16 cellular contexts compared by ENCODE assay signal in the genomic region with DNA sequence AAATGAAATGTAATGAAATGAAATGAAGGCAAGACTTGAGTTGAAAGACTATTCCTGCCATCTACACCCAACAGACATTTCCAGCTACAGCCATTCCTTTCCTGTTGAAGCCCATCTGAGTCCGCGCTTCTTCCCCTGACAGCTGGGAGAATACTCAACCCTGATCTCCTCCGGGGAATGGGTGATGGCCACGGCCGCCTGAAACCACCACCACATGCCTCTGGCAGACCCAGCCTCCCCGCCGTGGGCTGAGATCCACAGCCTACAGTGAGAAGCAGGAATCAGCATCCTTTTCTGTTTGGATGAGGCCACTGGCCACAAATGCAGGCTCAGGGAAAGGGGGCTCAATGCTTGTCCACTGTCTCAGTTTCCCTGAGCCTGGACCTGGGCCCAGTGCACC.
DNase-seq lines count a peak whose midpoint lies in the region; ATAC-seq and TF ChIP-seq lines count a peak whose summit lies in the region.
"Had no signal": no experiment of that assay in that cellular context is flagged by ENCODE, and none has a peak within 500 bp of the region (broad histone marks: within the 10 kb centered on the region; RNA-seq: fewer than 3 reads in every experiment).

No MANE protein-coding gene starts in this region.

- no peaks in the 10 kb centered on the region for H3K27me3 ChIP-seq in ectodermal cell (ENCODE audit: control insufficient read depth, insufficient read depth, low read length, poor library complexity, severe bottlenecking)
- no peaks in the 10 kb centered on the region for H3K27me3 ChIP-seq in neural progenitor cell
- H3K27me3 ChIP-seq in stomach: no peaks in the 10 kb centered on the region
- H3K27me3 ChIP-seq in uterus: no peaks in the 10 kb centered on the region

- peaks cover 2% of the 10 kb centered on the region for H3K36me3 Mint-ChIP-seq in activated naive CD8-positive, alpha-beta T cell
- no peaks in the 10 kb centered on the region for H3K36me3 Mint-ChIP-seq in activated naive CD8-positive, alpha-beta T cell treated with anti-CD3 and anti-CD28 coated beads, Interleukin-2, amount 50 U/mL, for 24 hours (ENCODE audit: low read depth)
- no peaks in the 10 kb centered on the region for H3K36me3 Mint-ChIP-seq in neural progenitor cell
- peaks cover 7% of the 10 kb centered on the region for H3K36me3 Mint-ChIP-seq in progenitor cell of endocrine pancreas (ENCODE audit: insufficient read depth)

- H3K4me2 ChIP-seq in neural progenitor cell: no peak overlapping the region

- no peak overlapping the region for H3K4me3 ChIP-seq in ectodermal cell (ENCODE audit: insufficient read depth, low read depth, low read length)
- H3K4me3 ChIP-seq in neural progenitor cell: no peak overlapping the region
- H3K4me3 ChIP-seq in stomach: no peak overlapping the region
- H3K4me3 ChIP-seq in uterus: no peak overlapping the region

- no peak for DNase-seq in activated naive CD8-positive, alpha-beta T cell treated with anti-CD3 and anti-CD28 coated beads, Interleukin-2, amount 50 U/mL, for 24 hours
- DNase-seq in neural progenitor cell (ENCODE audit: low spot score): no peak
- DNase-seq in stomach: no peak
- DNase-seq in uterus: no peak
- DNase-seq in progenitor cell of endocrine pancreas (ENCODE audit: low spot score, unreplicated experiment): no peak
- DNase-seq: DMS79 treated with DMSO at 0.1 percent for 48 hours, KG1, NCI-H1105, NCI-H187 treated with DMSO at 0.1 percent for 48 hours, NCI-H2171, NCI-H446 treated with DMSO at 0.1 percent for 48 hours, NCI-H748 treated with DMSO at 0.1 percent for 48 hours, PC-3 had no signal

- H3F3A ChIP-seq in neural progenitor cell (ENCODE audit: low read depth): peaks cover 73% of the 10 kb centered on the region

- no peak overlapping the region for H3K4me3 Mint-ChIP-seq in activated naive CD8-positive, alpha-beta T cell
- no peak overlapping the region for H3K4me3 Mint-ChIP-seq in activated naive CD8-positive, alpha-beta T cell treated with anti-CD3 and anti-CD28 coated beads, Interleukin-2, amount 50 U/mL, for 24 hours
- H3K4me3 Mint-ChIP-seq in neural progenitor cell: no peak overlapping the region
- H3K4me3 Mint-ChIP-seq in progenitor cell of endocrine pancreas (ENCODE audit: low read depth): no peak overlapping the region

- H2AFZ ChIP-seq in neural progenitor cell (replicated peaks): no peak overlapping the region

- ATAC-seq in activated naive CD8-positive, alpha-beta T cell treated with anti-CD3 and anti-CD28 coated beads, Interleukin-2, amount 50 U/mL, for 24 hours: no peak
- no peak for ATAC-seq in HG02798 (IDR thresholded peaks at IDR 0.05; ENCODE audit: poor library complexity, unreplicated experiment)
- ATAC-seq: PC-3 had no signal

- TF ChIP-seq CTCF in neural progenitor cell (IDR thresholded peaks at IDR 0.05) (no peak), stomach (IDR thresholded peaks at IDR 0.05) (no peak), uterus (IDR thresholded peaks at IDR 0.05) (no peak), progenitor cell of endocrine pancreas (IDR thresholded peaks at IDR 0.05; ENCODE audit: unreplicated experiment) (no peak)

- TF ChIP-seq POLR2A in stomach (IDR thresholded peaks at IDR 0.05): no peak
- TF ChIP-seq POLR2A in uterus (IDR thresholded peaks at IDR 0.05): no peak

- H3K27ac ChIP-seq in ectodermal cell (ENCODE audit: insufficient read depth, low read depth, low read length, poor library complexity, severe bottlenecking): peak overlapping the region; percentile 6
- peak overlapping the region; percentile 79 for H3K27ac ChIP-seq in neural progenitor cell
- peak overlapping the region in 3 of 5 donors; percentile 27 to 66 (median 50) for H3K27ac ChIP-seq in stomach
- peak overlapping the region in 1 of 2 donors; percentile 57 for H3K27ac ChIP-seq in uterus

- peaks cover 57% of the 10 kb centered on the region for H4K20me1 ChIP-seq in neural progenitor cell (ENCODE audit: low read depth)

- TF ChIP-seq EP300 in stomach (IDR thresholded peaks at IDR 0.05): no peak

- H3K27me3 Mint-ChIP-seq in activated naive CD8-positive, alpha-beta T cell: no peaks in the 10 kb centered on the region
- H3K27me3 Mint-ChIP-seq in activated naive CD8-positive, alpha-beta T cell treated with anti-CD3 and anti-CD28 coated beads, Interleukin-2, amount 50 U/mL, for 24 hours: no peaks in the 10 kb centered on the region
- peaks cover 9% of the 10 kb centered on the region for H3K27me3 Mint-ChIP-seq in neural progenitor cell (ENCODE audit: insufficient read depth, low read depth)
- no peaks in the 10 kb centered on the region for H3K27me3 Mint-ChIP-seq in progenitor cell of endocrine pancreas

- no peak overlapping the region for H3K9ac ChIP-seq in neural progenitor cell

- H3K27ac Mint-ChIP-seq in activated naive CD8-positive, alpha-beta T cell: peak overlapping the region; percentile 16
- H3K27ac Mint-ChIP-seq in activated naive CD8-positive, alpha-beta T cell treated with anti-CD3 and anti-CD28 coated beads, Interleukin-2, amount 50 U/mL, for 24 hours: no peak overlapping the region
- no peak overlapping the region for H3K27ac Mint-ChIP-seq in neural progenitor cell
- H3K27ac Mint-ChIP-seq in progenitor cell of endocrine pancreas: no peak overlapping the region

- H3K9me3 ChIP-seq in ectodermal cell (ENCODE audit: control insufficient read depth, low read length) (no peaks in the 10 kb centered on the region), neural progenitor cell (ENCODE audit: low read depth) (no peaks in the 10 kb centered on the region), stomach (no peaks in the 10 kb centered on the region), uterus (no peaks in the 10 kb centered on the region)

- H3K36me3 ChIP-seq in ectodermal cell (ENCODE audit: control insufficient read depth, insufficient read depth, low read length): no peaks in the 10 kb centered on the region
- H3K36me3 ChIP-seq in neural progenitor cell: no peaks in the 10 kb centered on the region
- H3K36me3 ChIP-seq in stomach: peaks cover 4 to 71% (median 53%) of the 10 kb centered on the region in 4 donors
- no peaks in the 10 kb centered on the region for H3K36me3 ChIP-seq in uterus

- intact Hi-C loops in stomach (cut with DNase I; ENCODE audit: low total_unique reads): no loop called here
- intact Hi-C loops in uterus (cut with DNase I; ENCODE audit: low total_unique reads): no loop called here

- no peaks in the 10 kb centered on the region for H3K9me3 Mint-ChIP-seq in activated naive CD8-positive, alpha-beta T cell (ENCODE audit: low read depth)
- no peaks in the 10 kb centered on the region for H3K9me3 Mint-ChIP-seq in activated naive CD8-positive, alpha-beta T cell treated with anti-CD3 and anti-CD28 coated beads, Interleukin-2, amount 50 U/mL, for 24 hours
- H3K9me3 Mint-ChIP-seq in neural progenitor cell (no peaks in the 10 kb centered on the region), progenitor cell of endocrine pancreas (ENCODE audit: low read depth) (no peaks in the 10 kb centered on the region)

- H3K4me1 ChIP-seq in ectodermal cell (ENCODE audit: control insufficient read depth, insufficient read depth, low read length) (peaks cover 28% of the 10 kb centered on the region), neural progenitor cell (peaks cover 34% of the 10 kb centered on the region), stomach (peaks cover 6 to 46% (median 24%) of the 10 kb centered on the region in 4 donors), uterus (peaks cover 4 to 5% of the 10 kb centered on the region in 2 donors)

- WGBS in ectodermal cell, 2 experiments: 91% methylated on average over 7 of the region's 7 CpGs
- WGBS in stomach, 5 donors: 68 to 80% (median 76%) methylated on average over 7 of the region's 7 CpGs

- H3K4me1 Mint-ChIP-seq in activated naive CD8-positive, alpha-beta T cell (ENCODE audit: low read depth): no peaks in the 10 kb centered on the region
- H3K4me1 Mint-ChIP-seq in activated naive CD8-positive, alpha-beta T cell treated with anti-CD3 and anti-CD28 coated beads, Interleukin-2, amount 50 U/mL, for 24 hours: no peaks in the 10 kb centered on the region
- H3K4me1 Mint-ChIP-seq in neural progenitor cell: peaks cover 53% of the 10 kb centered on the region
- H3K4me1 Mint-ChIP-seq in progenitor cell of endocrine pancreas (ENCODE audit: low read depth): peaks cover 4% of the 10 kb centered on the region

- peaks cover 8% of the 10 kb centered on the region for H3K79me2 ChIP-seq in neural progenitor cell (ENCODE audit: low read depth)
